6 cellular contexts compared by ENCODE assay signal in genomic region chr17:77022766-77023165, GRCh38.
"Had no signal": no experiment of that assay in that cellular context is flagged by ENCODE, and none has a peak within 500 bp of the region (broad histone marks: within the 10 kb centered on the region; RNA-seq: fewer than 3 reads in every experiment).

No MANE protein-coding gene starts in this region.

- H3K9ac ChIP-seq: GM23248 had no signal

- H3K4me3 ChIP-seq: GM23248, K562 had no signal

- DNase-seq: GM23248, HCEC 1CT, HFFc6, IMR-90, KG1 had no signal

- H3K27ac Mint-ChIP-seq: HFFc6 had no signal

- H3K4me3 Mint-ChIP-seq: HFFc6 had no signal

- H3K9me3 Mint-ChIP-seq: HFFc6 had no signal

- H3K27ac ChIP-seq: GM23248 had no signal

- ATAC-seq: K562 had no signal

- H2AFZ ChIP-seq: GM23248 had no signal
